2 cellular contexts compared by ENCODE assay signal in genomic region chr5:68248896-68249295, GRCh38.
TF ChIP-seq lines count a peak whose summit lies in the region.

No MANE protein-coding gene starts in this region.

TF ChIP-seq in GM23338, 12 proteins besides CTCF, POLR2A, EP300 and RAD21:
- TF ChIP-seq ZNF331 (CRISPR knock-in tag; IDR thresholded peaks at IDR 0.05; ENCODE audit: low read depth) = no peak
- TF ChIP-seq NANOG (IDR thresholded peaks at IDR 0.05; ENCODE audit: borderline replicate concordance) = no peak
- TF ChIP-seq ETS1 (IDR thresholded peaks at IDR 0.05) = no peak
- no peak for TF ChIP-seq CREB1 (CRISPR knock-in tag; IDR thresholded peaks at IDR 0.05; ENCODE audit: low read depth)
- no peak for TF ChIP-seq EZH2phosphoT487 (IDR thresholded peaks at IDR 0.05; ENCODE audit: unreplicated experiment)
- no peak for TF ChIP-seq ZNF462 (CRISPR knock-in tag; IDR thresholded peaks at IDR 0.05)
- TF ChIP-seq STAT1 (IDR thresholded peaks at IDR 0.05; ENCODE audit: unreplicated experiment) = no peak
- TF ChIP-seq EZH2 (IDR thresholded peaks at IDR 0.05; ENCODE audit: low read depth, unreplicated experiment) = no peak
- no peak for TF ChIP-seq JUNB (IDR thresholded peaks at IDR 0.05; ENCODE audit: unreplicated experiment)

TF ChIP-seq in endothelial cell of umbilical vein, 7 proteins besides CTCF, POLR2A, EP300 and RAD21:
- TF ChIP-seq EZH2 (IDR thresholded peaks at IDR 0.05; ENCODE audit: borderline replicate concordance, low read depth, low read length, severe bottlenecking) = no peak
- TF ChIP-seq MYC (IDR thresholded peaks at IDR 0.05; ENCODE audit: low read depth, low read length) = no peak
- no peak for TF ChIP-seq MAX (IDR thresholded peaks at IDR 0.05; ENCODE audit: insufficient read depth, insufficient read length)
- TF ChIP-seq POLR2AphosphoS5 (IDR thresholded peaks at IDR 0.05; ENCODE audit: insufficient read depth, low read depth, low read length) = peak; percentile 10
- TF ChIP-seq GATA2 (IDR thresholded peaks at IDR 0.05; ENCODE audit: insufficient read depth, insufficient read length, low read depth, low read length) = peak; percentile 71
- TF ChIP-seq FOS (IDR thresholded peaks at IDR 0.05; ENCODE audit: borderline replicate concordance, insufficient read depth, low read length) = peak; percentile 81
- peak; percentile 57 for TF ChIP-seq JUN (IDR thresholded peaks at IDR 0.05; ENCODE audit: borderline replicate concordance, insufficient read depth, insufficient read length, low read depth)
